Comparison of ENCODE assay signal across 8 cellular contexts in genomic region chr2:48344441-48344756, GRCh38. TPM values are rescaled to one million over a fixed set of nuclear protein-coding genes. Genes with fewer than 3 reads are reported as not detected.
DNase-seq lines count a peak whose midpoint lies in the region; ATAC-seq and TF ChIP-seq lines count a peak whose summit lies in the region.

No MANE protein-coding gene starts in this region.

- H3K9me3 ChIP-seq in stomach: peaks cover 3 to 13% (median 9%) of the 10 kb centered on the region in 4 donors

- TF ChIP-seq POLR2A in stomach (IDR thresholded peaks at IDR 0.05): no peak

- H3K36me3 Mint-ChIP-seq in T-helper 2 cell treated with Interferon-gamma antibody and Interleukin-4, amounts not matched to agents 5 μg/mL and 100 μg/mL, for 36 hours (ENCODE audit: low read depth): peaks cover 38% of the 10 kb centered on the region
- peaks cover 40% of the 10 kb centered on the region for H3K36me3 Mint-ChIP-seq in activated CD4-positive, alpha-beta memory T cell treated with anti-CD3 and anti-CD28 coated beads, Interleukin-2, amount 10 ng/mL, durations not matched to agents 7 days and 5 days (ENCODE audit: low read depth)

- peak overlapping the region; percentile 53 for H3K4me3 Mint-ChIP-seq in T-helper 2 cell treated with Interferon-gamma antibody and Interleukin-4, amounts not matched to agents 5 μg/mL and 100 μg/mL, for 36 hours
- peak overlapping the region; percentile 64 for H3K4me3 Mint-ChIP-seq in activated CD4-positive, alpha-beta memory T cell treated with anti-CD3 and anti-CD28 coated beads, Interleukin-2, amount 10 ng/mL, durations not matched to agents 7 days and 5 days

- intact Hi-C loops in stomach (cut with DNase I; ENCODE audit: low total_unique reads): no loop called here

- H3K9me3 Mint-ChIP-seq in T-helper 2 cell treated with Interferon-gamma antibody and Interleukin-4, amounts not matched to agents 5 μg/mL and 100 μg/mL, for 36 hours: peaks cover 26% of the 10 kb centered on the region
- H3K9me3 Mint-ChIP-seq in activated CD4-positive, alpha-beta memory T cell treated with anti-CD3 and anti-CD28 coated beads, Interleukin-2, amount 10 ng/mL, durations not matched to agents 7 days and 5 days: peaks cover 19% of the 10 kb centered on the region

- H3K36me3 ChIP-seq in stomach: peaks cover 0 to 14% (median 4%) of the 10 kb centered on the region in 4 donors

- no peak for TF ChIP-seq EP300 in stomach (IDR thresholded peaks at IDR 0.05)

- peak overlapping the region in 1 of 4 donors; percentile 24 for H3K4me3 ChIP-seq in stomach

- H3K27ac Mint-ChIP-seq in T-helper 2 cell treated with Interferon-gamma antibody and Interleukin-4, amounts not matched to agents 5 μg/mL and 100 μg/mL, for 36 hours: peak overlapping the region; percentile 83
- peak overlapping the region; percentile 75 for H3K27ac Mint-ChIP-seq in activated CD4-positive, alpha-beta memory T cell treated with anti-CD3 and anti-CD28 coated beads, Interleukin-2, amount 10 ng/mL, durations not matched to agents 7 days and 5 days

- CTCF ChIA-PET in activated CD4-positive, alpha-beta memory T cell treated with anti-CD3 and anti-CD28 coated beads, Interleukin-2, amount 10 ng/mL, durations not matched to agents 7 days and 5 days (lab: Charles Lee): no interaction called here

- TF ChIP-seq CTCF in foreskin keratinocyte (conservative IDR thresholded peaks at IDR 0.05) (no peak), stomach (IDR thresholded peaks at IDR 0.05) (no peak)

- DNase-seq in T-helper 2 cell treated with Interferon-gamma antibody and Interleukin-4, amounts not matched to agents 5 μg/mL and 100 μg/mL, for 36 hours (ENCODE audit: low spot score): no peak
- DNase-seq in T-helper 2 cell (no peak), foreskin keratinocyte (no peak), stomach (no peak), D341Med (ENCODE audit: low spot score) (no peak), HPDE6-E6E7 (ENCODE audit: extremely low spot score) (no peak)
- DNase-seq in activated CD4-positive, alpha-beta memory T cell treated with anti-CD3 and anti-CD28 coated beads, Interleukin-2, amount 10 ng/mL, durations not matched to agents 7 days and 5 days: no peak
- DNase-seq in effector CD4-positive, alpha-beta T cell: no peak

- H3K27ac ChIP-seq in foreskin keratinocyte (peak overlapping the region; percentile 62), stomach (peak overlapping the region in 4 of 5 donors; percentile 10 to 71 (median 51))

- H3K27me3 ChIP-seq in foreskin keratinocyte (no peaks in the 10 kb centered on the region), stomach (no peaks in the 10 kb centered on the region)

- peak; percentile 33 for ATAC-seq in foreskin keratinocyte

- peaks cover 36% of the 10 kb centered on the region for H3K4me1 Mint-ChIP-seq in T-helper 2 cell treated with Interferon-gamma antibody and Interleukin-4, amounts not matched to agents 5 μg/mL and 100 μg/mL, for 36 hours (ENCODE audit: low read depth)
- H3K4me1 Mint-ChIP-seq in activated CD4-positive, alpha-beta memory T cell treated with anti-CD3 and anti-CD28 coated beads, Interleukin-2, amount 10 ng/mL, durations not matched to agents 7 days and 5 days: peaks cover 29% of the 10 kb centered on the region

- 19 to 34% (median 23%) methylated on average over 1 of the region's 1 CpG for WGBS in stomach, 5 donors

- H3K27me3 Mint-ChIP-seq in T-helper 2 cell treated with Interferon-gamma antibody and Interleukin-4, amounts not matched to agents 5 μg/mL and 100 μg/mL, for 36 hours (ENCODE audit: low read depth): no peaks in the 10 kb centered on the region
- no peaks in the 10 kb centered on the region for H3K27me3 Mint-ChIP-seq in activated CD4-positive, alpha-beta memory T cell treated with anti-CD3 and anti-CD28 coated beads, Interleukin-2, amount 10 ng/mL, durations not matched to agents 7 days and 5 days

- peaks cover 12% of the 10 kb centered on the region for H3K4me1 ChIP-seq in foreskin keratinocyte
- peaks cover 7 to 58% (median 26%) of the 10 kb centered on the region in 4 donors for H3K4me1 ChIP-seq in stomach

- POLR2A ChIA-PET in activated CD4-positive, alpha-beta memory T cell treated with anti-CD3 and anti-CD28 coated beads, Interleukin-2, amount 10 ng/mL, durations not matched to agents 7 days and 5 days (lab: Charles Lee): interaction anchor here (1.2 kb wide), 1 partner anchor 562 kb away, joined by 4 read pairs; the partner anchor contains the start of gene MSH6

RNA-seq across cellular contexts. Expression of gene FOXN2, which starts 29.9 kb away (rescaled TPM):
- 10 to 100 TPM; 60.8 to 62.0 TPM for total RNA-seq in activated CD4-positive, alpha-beta memory T cell treated with anti-CD3 and anti-CD28 coated beads, Interleukin-2, amount 10 ng/mL, durations not matched to agents 7 days and 5 days
- total RNA-seq in foreskin keratinocyte (28.4 and 29.3 TPM in 2 replicates), stomach (10 to 100 TPM in 4 of 5 donors, 1 to 10 TPM in 1; 9.0 to 71.2 (median 14.7) TPM)
- polyA plus RNA-seq in foreskin keratinocyte (2.8 and 4.2 TPM in 2 replicates), stomach (1 to 10 TPM; 2.6 to 4.9 (median 2.9) TPM)
